Comparison of ENCODE assay signal across 10 cellular contexts in the genomic region with DNA sequence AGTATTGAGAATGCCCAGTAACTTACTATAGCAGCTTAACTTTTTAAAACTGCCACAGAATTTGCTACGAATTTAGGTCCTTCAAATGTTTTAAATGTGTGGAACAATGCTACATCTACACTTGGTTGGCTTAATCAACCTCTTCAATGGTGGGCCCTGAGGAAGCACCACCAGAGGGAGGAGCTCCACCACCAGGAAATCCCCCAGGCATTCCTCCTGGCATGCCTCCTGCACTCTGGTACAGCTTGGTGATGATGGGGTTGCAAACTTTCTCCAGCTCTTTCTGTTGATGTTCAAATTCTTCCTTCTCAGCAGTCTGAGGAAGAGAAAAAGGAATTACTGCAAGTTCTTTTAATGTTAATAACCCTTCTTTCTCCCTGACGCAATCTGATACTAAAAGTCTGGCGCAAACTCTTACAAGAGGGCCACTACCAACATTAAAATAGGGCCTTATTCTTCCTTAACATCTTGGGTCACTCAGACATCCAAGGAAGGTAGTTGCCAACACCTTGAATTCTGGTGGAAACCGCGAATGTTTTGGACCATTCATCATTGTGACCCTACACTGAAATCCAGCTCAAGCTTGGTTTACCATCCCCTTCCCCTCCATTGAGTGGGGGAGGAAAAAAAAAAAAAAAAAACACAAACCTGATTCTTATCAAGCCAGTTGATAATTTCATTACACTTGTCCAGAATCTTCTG. TPM values are rescaled to one million over a fixed set of nuclear protein-coding genes. Genes with fewer than 3 reads are reported as not detected.
DNase-seq lines count a peak whose midpoint lies in the region; ATAC-seq, FAIRE-seq and TF ChIP-seq lines count a peak whose summit lies in the region.
"Had no signal": no experiment of that assay in that cellular context is flagged by ENCODE, and none has a peak within 500 bp of the region (broad histone marks: within the 10 kb centered on the region; RNA-seq: fewer than 3 reads in every experiment).

No MANE protein-coding gene starts in this region.

- H3K4me3 ChIP-seq in CD8-positive, alpha-beta T cell (ENCODE audit: low read depth, low read length), result no peak overlapping the region
- H3K4me3 ChIP-seq in GM12878, result peak overlapping the region; percentile 94
- no peak overlapping the region for H3K4me3 ChIP-seq in thyroid gland (replicated peaks in 1 of 3)

- H3K27me3 Mint-ChIP-seq in CD8-positive, alpha-beta T cell (ENCODE audit: low read depth), result no peaks in the 10 kb centered on the region
- peaks cover 34% of the 10 kb centered on the region for H3K27me3 Mint-ChIP-seq in HFFc6 (ENCODE audit: insufficient read depth)
- H3K27me3 Mint-ChIP-seq in nephron progenitor cell (ENCODE audit: low read depth, poor library complexity), result peaks cover 6% of the 10 kb centered on the region

- H3K4me2 ChIP-seq in GM12878 (ENCODE audit: control insufficient read depth, insufficient read depth), result peak overlapping the region; percentile 78

- FAIRE-seq in GM12878 (lab: Jason Lieb, UNC), result no peak
- FAIRE-seq: frontal cortex had no signal

- TSS peak; percentile 52 for BruUV-seq in GM12878 (replicated peaks; lab: Mats Ljungman, UMichigan)

- H3K9me3 ChIP-seq in CD8-positive, alpha-beta T cell (ENCODE audit: low read length), result no peaks in the 10 kb centered on the region
- H3K9me3 ChIP-seq in GM12878 (replicated peaks; ENCODE audit: control insufficient read depth, insufficient read depth, low read length) (no peaks in the 10 kb centered on the region; the same call in 2 of the 3 replicates), thyroid gland (no peaks in the 10 kb centered on the region)

- no peaks in the 10 kb centered on the region for H3K9me3 Mint-ChIP-seq in CD8-positive, alpha-beta T cell
- H3K9me3 Mint-ChIP-seq in HFFc6 (peaks cover 11% of the 10 kb centered on the region), nephron progenitor cell (no peaks in the 10 kb centered on the region)

- DNase-seq in CD8-positive, alpha-beta T cell, result peak in 1 of 7 experiments; percentile 26
- DNase-seq in HFFc6 (no peak), GM12878 (ENCODE audit: low read depth, low spot score) (no peak), nephron progenitor cell (no peak), NCI-H1930 (lab: John Stamatoyannopoulos, UW) (no peak), NOMO-1 (lab: John Stamatoyannopoulos, UW; ENCODE audit: unreplicated experiment in 2 of 2) (no peak), thyroid gland (no peak)
- DNase-seq: NCI-H187 had no signal

- peaks cover 23% of the 10 kb centered on the region; the same call in 1 of the 2 replicates for H4K20me1 ChIP-seq in GM12878 (ENCODE audit: control insufficient read depth, insufficient read depth)

- intact Hi-C loops in CD8-positive, alpha-beta T cell (cut with DNase I, micrococcal nuclease), result loop anchor here (5.0 to 10.0 kb wide), 3 partner anchors 205 to 403 kb away; partner anchors contain the start of gene UBASH3B (in 1 of the 2)
- intact Hi-C loops in GM12878 (cut with micrococcal nuclease; ENCODE audit: unreplicated experiment) (no loop called here), thyroid gland (cut with DNase I) (no loop called here)

- in situ Hi-C loops in GM12878 (cut with MboI), result loop anchor here (25.0 kb wide), 1 partner anchor 1595 kb away; the partner anchor contains the start of genes SORL1 and SORL1-AS1

- TF ChIP-seq RAD21 in GM12878 (IDR thresholded peaks at IDR 0.05; ENCODE audit: insufficient read depth, low read depth, low read length), result no peak

- no peak for TF ChIP-seq CTCF in CD8-positive, alpha-beta T cell (IDR thresholded peaks at IDR 0.05)
- TF ChIP-seq CTCF in HFFc6 (IDR thresholded peaks at IDR 0.05), result peak; percentile 32; the same call in 1 of the 2 replicates
- TF ChIP-seq CTCF in GM12878 (IDR thresholded peaks at IDR 0.05 in 2 of 3, conservative IDR thresholded peaks at IDR 0.05 in 1 of 3; ENCODE audit: control insufficient read depth in 2 of 3, extremely low read depth in 1 of 3, insufficient read depth in 1 of 3, low read depth in 3 of 3, low read length in 3 of 3), result peak in 1 of 3 experiments; percentile 17; a peak in 1 of 6 replicates
- no peak for TF ChIP-seq CTCF in nephron progenitor cell (IDR thresholded peaks at IDR 0.05)
- no peak for TF ChIP-seq CTCF in thyroid gland (IDR thresholded peaks at IDR 0.05)

- H3K27me3 ChIP-seq in CD8-positive, alpha-beta T cell (ENCODE audit: insufficient read depth, low read length), result no peaks in the 10 kb centered on the region
- H3K27me3 ChIP-seq in GM12878 (replicated peaks in 1 of 2; ENCODE audit: control insufficient read depth in 2 of 2, insufficient read depth in 2 of 2, low read length in 1 of 2) (no peaks in the 10 kb centered on the region), thyroid gland (no peaks in the 10 kb centered on the region)

- TF ChIP-seq POLR2A in GM12878 (IDR thresholded peaks at IDR 0.05; ENCODE audit: low read depth, low read length), result 0 out of 2 replicates have a peak, but pooled peaks have one; percentile 5
- TF ChIP-seq POLR2A in thyroid gland (IDR thresholded peaks at IDR 0.05), result no peak

- no peak overlapping the region for H2AFZ ChIP-seq in GM12878 (ENCODE audit: control insufficient read depth, low read depth, low read length)

- no peak for ATAC-seq in CD8-positive, alpha-beta T cell
- ATAC-seq in GM12878 (no peak), HG02610 (IDR thresholded peaks at IDR 0.05; ENCODE audit: unreplicated experiment) (no peak)

- peaks cover 49% of the 10 kb centered on the region for H3K79me2 ChIP-seq in GM12878 (ENCODE audit: control insufficient read depth, insufficient read depth, low read length)

- no peak overlapping the region for H3K27ac ChIP-seq in CD8-positive, alpha-beta T cell (ENCODE audit: low read depth, low read length)
- H3K27ac ChIP-seq in GM12878 (ENCODE audit: control insufficient read depth, insufficient read depth), result no peak overlapping the region
- no peak overlapping the region for H3K27ac ChIP-seq in thyroid gland

- WGBS in GM12878 (ENCODE audit: insufficient coverage, insufficient replicate concordance, low lambda C conversion rate, missing lambda C conversion rate), result 28% methylated on average over 5 of the region's 5 CpGs
- 78 to 82% methylated on average over 5 of the region's 5 CpGs for WGBS in thyroid gland, 2 donors

- RAD21 ChIA-PET in GM12878 (lab: Charles Lee; ENCODE audit: unreplicated experiment), result interaction anchor here (0.7 to 8.1 kb wide), 17 partner anchors 8 to 422 kb away, joined by 3 to 122 read pairs (median 5); no protein-coding TSS in a partner anchor

- H3K36me3 ChIP-seq in CD8-positive, alpha-beta T cell (ENCODE audit: insufficient read depth, low read length), result peaks cover 72% of the 10 kb centered on the region
- H3K36me3 ChIP-seq in GM12878 (ENCODE audit: control insufficient read depth in 2 of 2, insufficient read depth in 2 of 2, low read length in 1 of 2) (peaks cover 27 to 43% of the 10 kb centered on the region in 2 experiments), thyroid gland (peaks cover 59 to 60% of the 10 kb centered on the region in 2 donors)

- peaks cover 56% of the 10 kb centered on the region for H3K4me1 ChIP-seq in CD8-positive, alpha-beta T cell (ENCODE audit: insufficient read depth, low read length)
- H3K4me1 ChIP-seq in GM12878 (ENCODE audit: control insufficient read depth, insufficient read depth, low read length) (no peaks in the 10 kb centered on the region; the same call in 1 of the 2 replicates), thyroid gland (peaks cover 30 to 33% of the 10 kb centered on the region in 2 donors)

- POLR2A ChIA-PET in CD8-positive, alpha-beta T cell (lab: Charles Lee), result interaction anchor here (0.7 to 9.0 kb wide), 5 partner anchors 9 to 189 kb away, joined by 3 to 85 read pairs (median 4); no protein-coding TSS in a partner anchor
- POLR2A ChIA-PET in GM12878 (lab: Charles Lee), result interaction anchor here (1.1 to 2.4 kb wide), 5 partner anchors 10 to 489 kb away, joined by 3 to 10 read pairs (median 3); no protein-coding TSS in a partner anchor

- peak overlapping the region; percentile 97 for H3K27ac Mint-ChIP-seq in CD8-positive, alpha-beta T cell
- H3K27ac Mint-ChIP-seq in HFFc6, result peak overlapping the region; percentile 98
- peak overlapping the region; percentile 37 for H3K27ac Mint-ChIP-seq in nephron progenitor cell

- no peak for TF ChIP-seq EP300 in GM12878 (IDR thresholded peaks at IDR 0.05; ENCODE audit: borderline replicate concordance in 1 of 2, control insufficient read depth in 1 of 2, low read depth in 2 of 2, low read length in 2 of 2)

- no peak overlapping the region for H3K9ac ChIP-seq in GM12878 (ENCODE audit: control insufficient read depth, insufficient read depth, low read length)

- peaks cover 74% of the 10 kb centered on the region for H3K4me1 Mint-ChIP-seq in CD8-positive, alpha-beta T cell (ENCODE audit: low read depth)
- H3K4me1 Mint-ChIP-seq in HFFc6 (ENCODE audit: low read depth) (peaks cover 41% of the 10 kb centered on the region), nephron progenitor cell (peaks cover 48% of the 10 kb centered on the region)

- H3K36me3 Mint-ChIP-seq in CD8-positive, alpha-beta T cell, result peaks cover 89% of the 10 kb centered on the region
- H3K36me3 Mint-ChIP-seq in HFFc6 (ENCODE audit: low read depth) (peaks cover 53% of the 10 kb centered on the region), nephron progenitor cell (ENCODE audit: low read depth) (peaks cover 48% of the 10 kb centered on the region)

- CTCF ChIA-PET in CD8-positive, alpha-beta T cell (lab: Charles Lee), result interaction anchor here (0.7 to 10.5 kb wide), 13 partner anchors 10 to 254 kb away, joined by 3 to 123 read pairs (median 8); no protein-coding TSS in a partner anchor
- CTCF ChIA-PET in GM12878 (lab: Yijun Ruan, JAX), result interaction anchor here (0.8 to 11.6 kb wide), 26 partner anchors 13 to 519 kb away, joined by 3 to 387 read pairs (median 4); no protein-coding TSS in a partner anchor

- peak overlapping the region; percentile 97 for H3K4me3 Mint-ChIP-seq in CD8-positive, alpha-beta T cell
- H3K4me3 Mint-ChIP-seq in HFFc6 (peak overlapping the region; percentile 100), nephron progenitor cell (no peak overlapping the region)

- SMC1A ChIA-PET in GM12878 (lab: Charles Lee; ENCODE audit: uncharacterized antibody, unreplicated experiment), result interaction anchor here (0.6 to 9.0 kb wide), 20 partner anchors 9 to 261 kb away, joined by 3 to 159 read pairs (median 6); no protein-coding TSS in a partner anchor

RNA-seq across cellular contexts. Expression of gene HSPA8, which starts 4.2 kb away (rescaled TPM):
- total RNA-seq in CD8-positive, alpha-beta T cell, result 100 to 1,000 TPM; 748 to 798 TPM
- total RNA-seq in HFFc6 (2021; fragmentation: NEBNext Ultra II Directional; extraction: Animal tissue kit (Norgen Biotek cat#: 25700)), result 1,000 to 10,000 TPM; 1,520 to 2,256 (median 2,072) TPM
- total RNA-seq in GM12878 (2013; cell fraction: nucleolus; rRNA removed), result 799 and 807 TPM in 2 replicates
- total RNA-seq in GM12878 (2014; rRNA removed) (2,142 and 2,298 TPM in 2 replicates), GM12878 (2014; rRNA removed; fragmentation: Illumina TruSeq; extraction: Trizol) (2,450 and 2,735 TPM in 2 replicates), GM12878 (2021) (1,578 and 1,698 TPM in 2 replicates), thyroid gland (1,000 to 10,000 TPM in 1 of 4 donors, 100 to 1,000 TPM in 3; 641 to 1,030 (median 860) TPM)
- polyA plus RNA-seq in GM12878 (2011; ENCODE audit: low read depth), result 729 TPM
- polyA plus RNA-seq in GM12878 (2011; rRNA removed) (2,716 and 3,205 TPM in 2 replicates), GM12878 (2014; fragmentation: Illumina TruSeq; extraction: Trizol) (2,458 and 3,035 TPM in 2 replicates), GM12878 (2014; fragmentation: Nextera tagmentation; extraction: Ambion mirVana) (1,000 to 10,000 TPM; 1,190 to 1,772 TPM), GM12878 (2014; rRNA removed) (1,683 and 2,365 TPM in 2 replicates), GM12878 (2016; fragmentation: Nextera tagmentation; extraction: Ambion mirVana) (1,000 to 10,000 TPM; 1,900 to 1,949 TPM)
- polyA plus RNA-seq in GM12878 (2011; cell fraction: cytosol; rRNA removed), result 2,085 and 3,267 TPM in 2 replicates
- polyA plus RNA-seq in GM12878 (2011; cell fraction: nucleus; rRNA removed), result 2,060 and 2,197 TPM in 2 replicates
- polyA plus RNA-seq in GM12878 (2012), result 1,101 and 1,128 TPM in 2 replicates
- polyA minus RNA-seq in GM12878 (2011; rRNA and poly(A)+ RNA removed), result 3,706 and 4,126 TPM in 2 replicates
- polyA minus RNA-seq in GM12878 (2011; cell fraction: cytosol; rRNA and poly(A)+ RNA removed), result 616 and 823 TPM in 2 replicates
- polyA minus RNA-seq in GM12878 (2011; cell fraction: nucleus; rRNA and poly(A)+ RNA removed), result 785 and 1,054 TPM in 2 replicates

Comparison
In these comparisons a context has a peak if more than half of its experiments do, and no peak if none do; other contexts are left out.
1. H3K27ac Mint-ChIP-seq: peak in every context shown above with its lines; median percentile 98 in HFFc6; 97 in CD8-positive, alpha-beta T cell; 37 in nephron progenitor cell.
2. intact Hi-C loops: an anchor here in CD8-positive, alpha-beta T cell (5.0 to 10.0 kb wide); none called in GM12878 and thyroid gland.